ENCODE assay signal across 1 cellular context in genomic region chr2:133573771-133574170, GRCh38.
TF ChIP-seq lines count a peak whose summit lies in the region.

No MANE protein-coding gene starts in this region.

TF ChIP-seq in IMR-90, 13 proteins besides CTCF, POLR2A, EP300 and RAD21:
- no peak for TF ChIP-seq MXI1 (IDR thresholded peaks at IDR 0.05; ENCODE audit: borderline replicate concordance, low read depth, low read length)
- TF ChIP-seq USF2 (IDR thresholded peaks at IDR 0.05; ENCODE audit: low read depth, low read length): no peak
- no peak for TF ChIP-seq BHLHE40 (IDR thresholded peaks at IDR 0.05; ENCODE audit: low read depth, low read length)
- TF ChIP-seq RCOR1 (IDR thresholded peaks at IDR 0.05; ENCODE audit: insufficient replicate concordance, low read length): no peak
